Comparison of ENCODE assay signal across 17 cellular contexts in the genomic region with DNA sequence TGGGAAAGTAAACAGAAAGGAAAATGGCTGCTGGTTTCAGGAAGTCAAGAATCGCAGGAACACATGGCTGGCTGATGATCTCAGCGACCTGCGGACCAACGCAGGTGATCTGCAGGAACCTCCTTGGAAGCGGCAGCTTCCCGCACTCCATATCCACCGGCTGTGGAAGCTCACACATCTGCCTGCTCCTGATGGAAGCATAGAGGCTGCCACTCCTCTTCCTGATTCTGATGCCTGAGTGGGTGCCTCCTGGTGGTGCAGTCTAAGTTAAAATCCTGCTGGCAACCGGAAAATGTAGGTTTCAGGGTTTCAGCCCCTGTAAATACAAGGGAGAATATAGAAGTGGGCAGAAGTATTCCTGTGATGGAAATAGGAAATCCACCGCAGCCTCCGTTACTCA.
DNase-seq lines count a peak whose midpoint lies in the region; ATAC-seq, FAIRE-seq and TF ChIP-seq lines count a peak whose summit lies in the region.
"Had no signal": no experiment of that assay in that cellular context is flagged by ENCODE, and none has a peak within 500 bp of the region (broad histone marks: within the 10 kb centered on the region; RNA-seq: fewer than 3 reads in every experiment).

No MANE protein-coding gene starts in this region.

- no peak for TF ChIP-seq POLR2A in HCT116 (IDR thresholded peaks at IDR 0.05; ENCODE audit: borderline replicate concordance, extremely low read depth, insufficient read depth, insufficient read length)
- no peak for TF ChIP-seq POLR2A in K562 (conservative IDR thresholded peaks at IDR 0.05)

- no peaks in the 10 kb centered on the region for H3K27me3 Mint-ChIP-seq in CD4-positive, CD25-positive, alpha-beta regulatory T cell
- peaks cover 5% of the 10 kb centered on the region for H3K27me3 Mint-ChIP-seq in neural progenitor cell (ENCODE audit: insufficient read depth, low read depth)
- H3K27me3 Mint-ChIP-seq: CD4-positive, alpha-beta T cell had no signal

- in situ Hi-C loops in K562 (cut with MboI), result loop anchor here (25.0 kb wide), 1 partner anchor 567 kb away; no protein-coding TSS in a partner anchor

- H3K9me1 ChIP-seq in K562 (ENCODE audit: control insufficient read depth, insufficient read depth, low read length), result no peaks in the 10 kb centered on the region

- no peak overlapping the region for H3K27ac ChIP-seq in CD4-positive, CD25-positive, alpha-beta regulatory T cell (ENCODE audit: insufficient read depth, low read length, poor library complexity, severe bottlenecking)
- H3K27ac ChIP-seq in HCT116 (ENCODE audit: low read depth, low read length) (no peak overlapping the region), K562 (ENCODE audit: extremely low read depth, low read depth, low read length) (no peak overlapping the region), neural progenitor cell (no peak overlapping the region)
- H3K27ac ChIP-seq: SJSA1 had no signal

- RAD21 ChIA-PET in HCT116 (lab: Charles Lee; ENCODE audit: low non-redundant PET in 1 of 2, low total read pairs in 2 of 2, uncharacterized antibody in 2 of 2, unreplicated experiment in 2 of 2), result no interaction called here

- H3F3A ChIP-seq in neural progenitor cell (ENCODE audit: low read depth), result no peaks in the 10 kb centered on the region

- TF ChIP-seq RAD21 in HCT116 (IDR thresholded peaks at IDR 0.05; ENCODE audit: low read depth), result no peak
- TF ChIP-seq RAD21 in K562 (CRISPR knock-in tag; conservative IDR thresholded peaks at IDR 0.05 in 1 of 2, IDR thresholded peaks at IDR 0.05 in 1 of 2), result no peak

- H3K9me2 ChIP-seq in HCT116 (ENCODE audit: insufficient read depth), result no peaks in the 10 kb centered on the region

- H3K36me3 Mint-ChIP-seq in CD4-positive, CD25-positive, alpha-beta regulatory T cell, result no peaks in the 10 kb centered on the region
- no peaks in the 10 kb centered on the region for H3K36me3 Mint-ChIP-seq in neural progenitor cell

- no peak overlapping the region for H3K4me2 ChIP-seq in HCT116 (ENCODE audit: low read length)
- H3K4me2 ChIP-seq in K562 (ENCODE audit: insufficient read depth, low read length), result no peak overlapping the region
- no peak overlapping the region for H3K4me2 ChIP-seq in neural progenitor cell

- peak overlapping the region in 1 of 4 donors; percentile 17 for H3K4me3 Mint-ChIP-seq in CD4-positive, CD25-positive, alpha-beta regulatory T cell
- H3K4me3 Mint-ChIP-seq in neural progenitor cell, result no peak overlapping the region
- H3K4me3 Mint-ChIP-seq: CD4-positive, alpha-beta T cell had no signal

- H4K20me1 ChIP-seq in HCT116 (ENCODE audit: insufficient read depth) (no peaks in the 10 kb centered on the region), K562 (replicated peaks; ENCODE audit: control insufficient read depth, insufficient read depth, low read length) (no peaks in the 10 kb centered on the region), neural progenitor cell (ENCODE audit: low read depth) (no peaks in the 10 kb centered on the region)

- peaks cover 20 to 51% (median 35%) of the 10 kb centered on the region in 4 donors for H3K4me1 Mint-ChIP-seq in CD4-positive, CD25-positive, alpha-beta regulatory T cell
- no peaks in the 10 kb centered on the region for H3K4me1 Mint-ChIP-seq in neural progenitor cell

- no peak for FAIRE-seq in K562 (lab: Jason Lieb, UNC)

- no peaks in the 10 kb centered on the region for H3K9me3 Mint-ChIP-seq in CD4-positive, CD25-positive, alpha-beta regulatory T cell
- no peaks in the 10 kb centered on the region for H3K9me3 Mint-ChIP-seq in neural progenitor cell
- H3K9me3 Mint-ChIP-seq: CD4-positive, alpha-beta T cell had no signal

- H3K79me2 ChIP-seq in HCT116 (ENCODE audit: insufficient read depth, low read length) (no peaks in the 10 kb centered on the region), K562 (ENCODE audit: control insufficient read depth, insufficient read depth, low read length) (no peaks in the 10 kb centered on the region), neural progenitor cell (ENCODE audit: low read depth) (no peaks in the 10 kb centered on the region)

- no peak for TF ChIP-seq CTCF in HCT116 (IDR thresholded peaks at IDR 0.05 in 2 of 3, conservative IDR thresholded peaks at IDR 0.05 in 1 of 3; ENCODE audit: borderline replicate concordance in 1 of 3, insufficient read depth in 1 of 3, low read depth in 2 of 3, low read length in 2 of 3)
- 0 out of 6 replicates have a peak, but pooled peaks of 1 of the 3 experiments have one; percentile 4 for TF ChIP-seq CTCF in K562 (IDR thresholded peaks at IDR 0.05 in 2 of 3, conservative IDR thresholded peaks at IDR 0.05 in 1 of 3; ENCODE audit: insufficient read depth in 2 of 3, low read depth in 1 of 3, low read length in 3 of 3)
- TF ChIP-seq CTCF in neural progenitor cell (IDR thresholded peaks at IDR 0.05), result peak; percentile 13

- POLR2A ChIA-PET in HCT116 (lab: Charles Lee), result no interaction called here
- POLR2A ChIA-PET in K562 (lab: Yijun Ruan, JAX), result no interaction called here

- no peaks in the 10 kb centered on the region for H3K36me3 ChIP-seq in CD4-positive, CD25-positive, alpha-beta regulatory T cell (ENCODE audit: control insufficient read depth, insufficient read depth, low read length)
- no peaks in the 10 kb centered on the region for H3K36me3 ChIP-seq in HCT116 (ENCODE audit: control insufficient read depth in 1 of 2, insufficient read depth in 2 of 2, low read length in 2 of 2)
- no peaks in the 10 kb centered on the region for H3K36me3 ChIP-seq in K562 (ENCODE audit: control insufficient read depth, insufficient read depth, low read length)
- no peaks in the 10 kb centered on the region for H3K36me3 ChIP-seq in neural progenitor cell
- H3K36me3 ChIP-seq: SJSA1 had no signal

- H3K9me3 ChIP-seq in CD4-positive, CD25-positive, alpha-beta regulatory T cell (ENCODE audit: control insufficient read depth in 2 of 2, low read length in 2 of 2), result no peaks in the 10 kb centered on the region
- H3K9me3 ChIP-seq in HCT116 (ENCODE audit: control insufficient read depth in 1 of 2, insufficient read depth in 1 of 2, low read depth in 1 of 2, low read length in 2 of 2) (no peaks in the 10 kb centered on the region), K562 (replicated peaks; ENCODE audit: control insufficient read depth, insufficient read depth, low read depth, low read length) (no peaks in the 10 kb centered on the region), neural progenitor cell (ENCODE audit: low read depth) (no peaks in the 10 kb centered on the region)
- H3K9me3 ChIP-seq: SJSA1 had no signal

- peaks cover 28% of the 10 kb centered on the region for H3K4me1 ChIP-seq in CD4-positive, CD25-positive, alpha-beta regulatory T cell (ENCODE audit: control insufficient read depth, insufficient read depth, low read length, poor library complexity, severe bottlenecking)
- H3K4me1 ChIP-seq in HCT116 (ENCODE audit: control insufficient read depth in 1 of 2, insufficient read depth in 2 of 2, low read length in 2 of 2) (no peaks in the 10 kb centered on the region), K562 (replicated peaks in 1 of 2; ENCODE audit: control insufficient read depth in 2 of 2, insufficient read depth in 2 of 2, low read length in 2 of 2) (no peaks in the 10 kb centered on the region; a peak in 1 of 5 replicates), neural progenitor cell (no peaks in the 10 kb centered on the region)
- H3K4me1 ChIP-seq: SJSA1 had no signal

- TF ChIP-seq EP300 in K562 (IDR thresholded peaks at IDR 0.05; ENCODE audit: low read length), result no peak

- WGBS in K562 (ENCODE audit: insufficient coverage, low coverage, missing lambda C conversion rate), result 77% methylated on average over 9 of the region's 10 CpGs

- H3K4me3 ChIP-seq in CD4-positive, CD25-positive, alpha-beta regulatory T cell (ENCODE audit: low read depth, low read length), result no peak overlapping the region
- no peak overlapping the region for H3K4me3 ChIP-seq in HCT116 (replicated peaks in 1 of 2; ENCODE audit: low read depth in 1 of 2, low read length in 2 of 2)
- H3K4me3 ChIP-seq in K562, result no peak overlapping the region
- no peak overlapping the region for H3K4me3 ChIP-seq in neural progenitor cell
- H3K4me3 ChIP-seq: SJSA1 had no signal

- BruUV-seq in HCT116 (replicated peaks; lab: Mats Ljungman, UMichigan), result no TSS peak
- no TSS peak for BruUV-seq in K562 (replicated peaks; lab: Mats Ljungman, UMichigan)

- no peak for DNase-seq in CD4-positive, CD25-positive, alpha-beta regulatory T cell
- DNase-seq in HCT116 (ENCODE audit: low read depth, low spot score) (no peak), K562 (ENCODE audit: extremely low read depth in 1 of 4, low spot score in 3 of 4) (no peak), neural progenitor cell (ENCODE audit: low spot score) (peak; percentile 8), sciatic nerve (ENCODE audit: low spot score) (no peak), NCI-H446 (lab: John Stamatoyannopoulos, UW) (no peak)
- DNase-seq: ACHN; AML-193; Calu3; CD4-positive, alpha-beta T cell; Kasumi-1; NCI-H1105 treated with DMSO at 0.1 percent for 48 hours; NCI-H187 treated with DMSO at 0.1 percent for 48 hours; NCI-H510A; SW 1271 had no signal

- intact Hi-C loops in HCT116 (cut with micrococcal nuclease) (no loop called here), K562 (cut with micrococcal nuclease) (no loop called here), sciatic nerve (cut with DNase I) (no loop called here)

- peak overlapping the region in 2 of 3 donors; percentile 16 to 71 for H3K27ac Mint-ChIP-seq in CD4-positive, CD25-positive, alpha-beta regulatory T cell
- H3K27ac Mint-ChIP-seq in neural progenitor cell, result no peak overlapping the region
- H3K27ac Mint-ChIP-seq: CD4-positive, alpha-beta T cell had no signal

- H2AFZ ChIP-seq in HCT116 (ENCODE audit: low read depth, low read length, poor library complexity, severe bottlenecking), result no peak overlapping the region
- H2AFZ ChIP-seq in K562 (ENCODE audit: low read depth, low read length), result peak overlapping the region; percentile 71
- H2AFZ ChIP-seq in neural progenitor cell (replicated peaks), result peak overlapping the region; percentile 93

- H3K27me3 ChIP-seq in CD4-positive, CD25-positive, alpha-beta regulatory T cell (ENCODE audit: control insufficient read depth, insufficient read depth, low read length), result no peaks in the 10 kb centered on the region
- H3K27me3 ChIP-seq in HCT116 (ENCODE audit: insufficient read depth, low read length), result peaks cover 34% of the 10 kb centered on the region
- no peaks in the 10 kb centered on the region for H3K27me3 ChIP-seq in K562 (ENCODE audit: control insufficient read depth in 2 of 2, insufficient read depth in 2 of 2, low read length in 2 of 2)
- H3K27me3 ChIP-seq in neural progenitor cell, result no peaks in the 10 kb centered on the region

- no peak overlapping the region for H3K9ac ChIP-seq in HCT116 (ENCODE audit: low read length)
- H3K9ac ChIP-seq in K562 (ENCODE audit: insufficient read depth in 1 of 2, low read depth in 2 of 2, low read length in 2 of 2), result no peak overlapping the region
- no peak overlapping the region for H3K9ac ChIP-seq in neural progenitor cell

- no peak for ATAC-seq in CD4-positive, CD25-positive, alpha-beta regulatory T cell (ENCODE audit: low read depth in 2 of 2)
- peak; percentile 40; the same call in 1 of the 2 replicates for ATAC-seq in HCT116
- ATAC-seq in K562, result no peak
- no peak for ATAC-seq in sciatic nerve
- no peak for ATAC-seq in HG03354 (IDR thresholded peaks at IDR 0.05; ENCODE audit: poor library complexity, severe bottlenecking, unreplicated experiment)

- CTCF ChIA-PET in HCT116 (lab: Charles Lee), result no interaction called here
- CTCF ChIA-PET in K562 (lab: Yijun Ruan, JAX; ENCODE audit: low intra/inter-chr PET ratio), result no interaction called here
